22 cellular contexts compared by ENCODE assay signal in genomic region chr2:234829074-234829455, GRCh38.
DNase-seq lines count a peak whose midpoint lies in the region; ATAC-seq and TF ChIP-seq lines count a peak whose summit lies in the region.
"Had no signal": no experiment of that assay in that cellular context is flagged by ENCODE, and none has a peak within 500 bp of the region (broad histone marks: within the 10 kb centered on the region; RNA-seq: fewer than 3 reads in every experiment).

No MANE protein-coding gene starts in this region.

- H3K27me3 ChIP-seq in IMR-90 (ENCODE audit: control insufficient read depth, insufficient read depth, low read length), result no peaks in the 10 kb centered on the region

- no peak overlapping the region for H3K23ac ChIP-seq in IMR-90 (ENCODE audit: low read depth, low read length)

- H3K36me3 Mint-ChIP-seq in nephron progenitor cell (ENCODE audit: low read depth) (no peaks in the 10 kb centered on the region), T-helper 17 cell (ENCODE audit: low read depth) (no peaks in the 10 kb centered on the region)
- H3K36me3 Mint-ChIP-seq: CD8-positive, alpha-beta T cell had no signal

- ATAC-seq in IMR-90 (ENCODE audit: low read depth), result no peak
- no peak for ATAC-seq in T-helper 17 cell
- ATAC-seq: CD8-positive, alpha-beta T cell had no signal

- H3K4me3 Mint-ChIP-seq in nephron progenitor cell (no peak overlapping the region), T-helper 17 cell (no peak overlapping the region)
- H3K4me3 Mint-ChIP-seq: CD8-positive, alpha-beta T cell had no signal

- H4K5ac ChIP-seq in IMR-90 (ENCODE audit: low read depth, low read length), result no peak overlapping the region

- intact Hi-C loops in IMR-90 (cut with micrococcal nuclease), result no loop called here

- H3K56ac ChIP-seq in IMR-90 (ENCODE audit: extremely low read depth, insufficient read depth, low read length), result no peak overlapping the region

- no peak for TF ChIP-seq CTCF in IMR-90 (conservative IDR thresholded peaks at IDR 0.05; ENCODE audit: low read depth, low read length)
- TF ChIP-seq CTCF in nephron progenitor cell (IDR thresholded peaks at IDR 0.05), result no peak

- peaks cover 14% of the 10 kb centered on the region for H3K9me1 ChIP-seq in IMR-90 (ENCODE audit: insufficient read depth, low read length)

- no peaks in the 10 kb centered on the region for H3K9me3 Mint-ChIP-seq in nephron progenitor cell
- H3K9me3 Mint-ChIP-seq: CD8-positive, alpha-beta T cell had no signal

- no peak overlapping the region for H2AK9ac ChIP-seq in IMR-90 (replicated peaks; ENCODE audit: low read depth, low read length, poor library complexity)

- peak overlapping the region; percentile 41; the same call in 1 of the 2 replicates for H3K4ac ChIP-seq in IMR-90 (ENCODE audit: low read depth, low read length)

- peak overlapping the region; percentile 56; the same call in 1 of the 2 replicates for H2BK20ac ChIP-seq in IMR-90 (ENCODE audit: low read depth, low read length)

- no peak overlapping the region for H3K27ac ChIP-seq in IMR-90 (ENCODE audit: insufficient read depth, low read length)
- H3K27ac ChIP-seq: C4-2B, HL-60, RWPE1 had no signal

- H3K4me1 Mint-ChIP-seq in nephron progenitor cell (peaks cover 44% of the 10 kb centered on the region), T-helper 17 cell (no peaks in the 10 kb centered on the region)

- TF ChIP-seq RAD21 in IMR-90 (IDR thresholded peaks at IDR 0.05; ENCODE audit: low read length), result no peak

- no peaks in the 10 kb centered on the region for H4K20me1 ChIP-seq in IMR-90 (ENCODE audit: insufficient read depth, low read length)

- CTCF ChIA-PET in IMR-90 (lab: Yijun Ruan, JAX), result interaction anchor here (0.7 kb wide), 1 partner anchor 45 kb away, joined by 3 read pairs; no protein-coding TSS in a partner anchor

- peak overlapping the region; percentile 27; the same call in 1 of the 3 replicates for H2BK15ac ChIP-seq in IMR-90 (ENCODE audit: low read depth, low read length)

- no peak overlapping the region; the same call in 1 of the 2 replicates for H2AK5ac ChIP-seq in IMR-90 (ENCODE audit: low read depth, low read length)

- H2BK120ac ChIP-seq in IMR-90 (ENCODE audit: low read depth, low read length), result peak overlapping the region; percentile 35; the same call in 1 of the 2 replicates

- peak overlapping the region; percentile 14 for H3K27ac Mint-ChIP-seq in nephron progenitor cell
- H3K27ac Mint-ChIP-seq in T-helper 17 cell, result no peak overlapping the region
- H3K27ac Mint-ChIP-seq: CD8-positive, alpha-beta T cell had no signal

- POLR2A ChIA-PET in IMR-90 (lab: Charles Lee; ENCODE audit: unreplicated experiment), result no interaction called here

- H3K9ac ChIP-seq in IMR-90 (ENCODE audit: low read depth, low read length), result no peak overlapping the region

- no peak overlapping the region; a peak in 1 of 4 replicates for H4K8ac ChIP-seq in IMR-90 (ENCODE audit: low read depth in 2 of 2, low read length in 2 of 2)

- in situ Hi-C loops in IMR-90 (cut with MboI; ENCODE audit: low sequenced_read_pairs), result no loop called here

- no peak overlapping the region for H2BK5ac ChIP-seq in IMR-90 (ENCODE audit: low read depth, low read length, poor library complexity, severe bottlenecking)

- no peaks in the 10 kb centered on the region for H3K36me3 ChIP-seq in IMR-90 (ENCODE audit: control insufficient read depth, insufficient read depth, low read length)

- no peak overlapping the region for H2AFZ ChIP-seq in IMR-90 (replicated peaks; ENCODE audit: low read length, poor library complexity)

- BruUV-seq in IMR-90 (replicated peaks; lab: Mats Ljungman, UMichigan), result no TSS peak

- H3K4me2 ChIP-seq in IMR-90 (ENCODE audit: low read depth, low read length), result no peak overlapping the region

- no peak for TF ChIP-seq POLR2A in IMR-90 (IDR thresholded peaks at IDR 0.05; ENCODE audit: low read depth, low read length)

- 0 out of 4 replicates have a peak, but pooled peaks cover 0 to 7% of the 10 kb centered on the region in 2 experiments for H3K79me1 ChIP-seq in IMR-90 (ENCODE audit: low read depth in 1 of 2, low read length in 2 of 2)

- H3K9me3 ChIP-seq in IMR-90 (ENCODE audit: control insufficient read depth, insufficient read depth, low read length) (no peaks in the 10 kb centered on the region), T-helper 17 cell (ENCODE audit: control insufficient read depth, low read length, poor library complexity, severe bottlenecking) (no peaks in the 10 kb centered on the region)
- H3K9me3 ChIP-seq: Caco-2 had no signal

- DNase-seq in DMS79 treated with DMSO at 0.1 percent for 48 hours (lab: John Stamatoyannopoulos, UW) (peak; percentile 91), IMR-90 (no peak), RPMI7951 (ENCODE audit: low read depth) (peak; percentile 47), nephron progenitor cell (no peak), C1 segment of cervical spinal cord (lab: John Stamatoyannopoulos, UW) (no peak), globus pallidus (ENCODE audit: low spot score) (no peak), NCI-H1105 treated with DMSO at 0.1 percent for 48 hours (lab: John Stamatoyannopoulos, UW) (no peak), T-helper 17 cell (no peak)
- DNase-seq: CD8-positive, alpha-beta T cell; Karpas-422; NCI-H1092 treated with DMSO at 0.1 percent for 48 hours; NCI-H1436 treated with DMSO at 0.1 percent for 48 hours; NCI-H1930; NCI-H2171; NCI-H510A; NCI-H748 treated with DMSO at 0.1 percent for 48 hours; SHP77; T-helper 1 cell had no signal

- no peak overlapping the region for H3K14ac ChIP-seq in IMR-90 (replicated peaks; ENCODE audit: low read depth, low read length)

- dilution Hi-C loops in IMR-90 (cut with HindIII; ENCODE audit: low sequenced_read_pairs, unreplicated experiment), result no loop called here

- WGBS in IMR-90 (ENCODE audit: extremely low coverage in 2 of 2, insufficient read length in 1 of 2), 2 experiments, result 90% methylated on average over 2 of the region's 4 CpGs; no CpG with 5 or more reads in 1 of the 2 experiments

- peaks cover 8% of the 10 kb centered on the region for H3K4me1 ChIP-seq in IMR-90 (ENCODE audit: control insufficient read depth, insufficient read depth, low read length)

- no peak overlapping the region for H3K18ac ChIP-seq in IMR-90 (ENCODE audit: low read depth, low read length)

- no peak overlapping the region for H3K4me3 ChIP-seq in IMR-90 (ENCODE audit: insufficient read depth, low read depth, low read length)

- H3K27me3 Mint-ChIP-seq in nephron progenitor cell (ENCODE audit: low read depth, poor library complexity) (peaks cover 3% of the 10 kb centered on the region), T-helper 17 cell (peaks cover 24% of the 10 kb centered on the region)

- H4K91ac ChIP-seq in IMR-90 (ENCODE audit: insufficient read depth, low read depth, low read length), result no peak overlapping the region

TF ChIP-seq in IMR-90, 13 proteins besides CTCF, POLR2A, EP300 and RAD21:
- no peak for TF ChIP-seq RFX5 (IDR thresholded peaks at IDR 0.05; ENCODE audit: low read depth, low read length)
- TF ChIP-seq RCOR1 (IDR thresholded peaks at IDR 0.05; ENCODE audit: insufficient replicate concordance, low read length), result no peak
- TF ChIP-seq FOS (IDR thresholded peaks at IDR 0.05; ENCODE audit: low read depth, low read length), result no peak
- no peak for TF ChIP-seq BHLHE40 (IDR thresholded peaks at IDR 0.05; ENCODE audit: low read depth, low read length)
- no peak for TF ChIP-seq ELK1 (IDR thresholded peaks at IDR 0.05; ENCODE audit: borderline replicate concordance, low read depth, low read length)
- no peak for TF ChIP-seq MAFK (IDR thresholded peaks at IDR 0.05; ENCODE audit: low read depth, low read length)
- no peak for TF ChIP-seq NFE2L2 (IDR thresholded peaks at IDR 0.05; ENCODE audit: low read depth, low read length)
- no peak for TF ChIP-seq USF2 (IDR thresholded peaks at IDR 0.05; ENCODE audit: low read depth, low read length)
- TF ChIP-seq CEBPB (IDR thresholded peaks at IDR 0.05; ENCODE audit: low read depth, low read length), result no peak
- no peak for TF ChIP-seq MAZ (IDR thresholded peaks at IDR 0.05; ENCODE audit: borderline replicate concordance, low read depth, low read length)
- no peak for TF ChIP-seq CHD1 (IDR thresholded peaks at IDR 0.05; ENCODE audit: low read depth, low read length)
- TF ChIP-seq MXI1 (IDR thresholded peaks at IDR 0.05; ENCODE audit: borderline replicate concordance, low read depth, low read length), result no peak
- TF ChIP-seq SMC3 (IDR thresholded peaks at IDR 0.05; ENCODE audit: low read depth, low read length), result no peak

Comparison
In these comparisons a context has a peak if more than half of its experiments do, and no peak if none do; other contexts are left out.
1. DNase-seq: peak in DMS79 treated with DMSO at 0.1 percent for 48 hours (single experiment) and RPMI7951 (single experiment); none in IMR-90 (single experiment), nephron progenitor cell (single experiment), C1 segment of cervical spinal cord (0 of 14), globus pallidus (single experiment), NCI-H1105 treated with DMSO at 0.1 percent for 48 hours (single experiment) and T-helper 17 cell (0 of 3).